ENCODE assay signal across 31 cellular contexts in the genomic region with DNA sequence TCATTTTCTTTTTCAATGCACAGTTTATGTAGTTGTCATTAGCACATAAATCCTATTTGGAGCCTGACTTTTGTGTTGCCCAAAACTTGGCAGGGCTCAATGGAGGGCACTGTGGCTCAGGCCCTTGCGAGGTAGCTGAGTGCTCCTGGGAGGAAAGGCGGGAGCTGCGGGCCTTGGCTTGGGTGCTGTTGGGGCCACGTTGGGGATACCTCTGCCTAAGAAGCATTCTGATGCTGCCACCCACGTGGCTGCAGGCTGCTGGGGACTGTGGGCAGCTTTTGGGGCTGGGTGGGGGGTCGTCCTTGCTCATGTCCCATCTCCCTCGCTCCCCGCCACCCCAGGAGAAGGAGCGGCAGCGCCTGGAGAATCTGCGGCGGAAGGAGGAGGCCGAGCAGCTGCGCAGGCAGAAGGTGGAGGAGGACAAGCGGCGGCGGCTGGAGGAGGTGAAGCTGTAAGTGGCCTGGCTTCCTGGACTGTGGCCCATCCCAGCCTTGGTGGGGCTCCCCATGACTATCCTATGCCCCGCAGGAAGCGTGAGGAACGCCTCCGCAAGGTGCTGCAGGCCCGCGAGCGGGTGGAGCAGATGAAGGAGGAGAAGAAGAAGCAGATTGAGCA. TPM values are rescaled to one million over a fixed set of nuclear protein-coding genes. Genes with fewer than 3 reads are reported as not detected.
DNase-seq lines count a peak whose midpoint lies in the region; ATAC-seq and TF ChIP-seq lines count a peak whose summit lies in the region.
"Had no signal": no experiment of that assay in that cellular context is flagged by ENCODE, and none has a peak within 500 bp of the region (broad histone marks: within the 10 kb centered on the region; RNA-seq: fewer than 3 reads in every experiment).

No MANE protein-coding gene starts in this region.

- TF ChIP-seq RAD21 in SK-N-SH (IDR thresholded peaks at IDR 0.05; ENCODE audit: low read length) = no peak

- WGBS in SK-N-SH (ENCODE audit: low lambda C conversion rate) = 94% methylated on average over 17 of the region's 24 CpGs
- 97 to 98% methylated on average over 13 to 24 of the region's 24 CpGs for WGBS in endodermal cell (ENCODE audit: insufficient coverage in 1 of 2, insufficient read length in 1 of 2), 2 experiments

- no peaks in the 10 kb centered on the region for H3K4me1 ChIP-seq in SK-N-SH (ENCODE audit: control insufficient read depth in 1 of 2, insufficient read depth in 2 of 2, low read depth in 1 of 2, low read length in 1 of 2)
- no peaks in the 10 kb centered on the region for H3K4me1 ChIP-seq in Peyer's patch
- no peaks in the 10 kb centered on the region for H3K4me1 ChIP-seq in endodermal cell (ENCODE audit: control insufficient read depth, insufficient read depth, low read length)
- H3K4me1 ChIP-seq: ascending aorta had no signal

- H3K27ac Mint-ChIP-seq in endodermal cell = no peak overlapping the region
- H3K27ac Mint-ChIP-seq: activated B cell treated with CpG ODN at 0.5 μM for 24 hours; activated CD8-positive, alpha-beta T cell treated with anti-CD3 and anti-CD28 coated beads, Interleukin-2, amount 10 ng/mL, durations not matched to agents 7 days and 5 days; activated T-cell treated with anti-CD3 and anti-CD28 coated beads, Interleukin-2, amount 50 U/mL, for 72 hours; IgD-negative memory B cell had no signal

- H4K20me1 ChIP-seq in SK-N-SH (ENCODE audit: insufficient read depth) = no peaks in the 10 kb centered on the region

- POLR2A ChIA-PET in SK-N-SH (lab: Yijun Ruan, JAX) = no interaction called here

- H3K4me3 ChIP-seq in SK-N-SH (ENCODE audit: low read depth in 2 of 2, low read length in 1 of 2) = no peak overlapping the region
- H3K4me3 ChIP-seq in Peyer's patch = no peak overlapping the region
- no peak overlapping the region for H3K4me3 ChIP-seq in endodermal cell (ENCODE audit: low read length)
- H3K4me3 ChIP-seq: ascending aorta, heart right ventricle, SK-N-MC, thoracic aorta had no signal

- peak; percentile 10 for DNase-seq in SK-N-SH
- peak in 2 of 3 donors; percentile 2 to 34 for DNase-seq in Peyer's patch
- DNase-seq in endodermal cell = peak; percentile 20
- DNase-seq in stimulated activated CD8-positive, alpha-beta memory T cell treated with anti-CD3 and anti-CD28 coated beads, Interleukin-4, amount 100 ng/mL, for 48 hours = peak; percentile 10
- DNase-seq in OCI-M1 (lab: John Stamatoyannopoulos, UW) = no peak
- no peak for DNase-seq in SKM-1 treated with dmso at 0.1 percent for 144 hours (lab: John Stamatoyannopoulos, UW; ENCODE audit: unreplicated experiment)
- no peak for DNase-seq in RKO (ENCODE audit: low spot score)
- DNase-seq: activated B cell treated with CpG ODN at 0.5 μM for 24 hours; activated CD8-positive, alpha-beta T cell treated with anti-CD3 and anti-CD28 coated beads, Interleukin-2, amount 10 ng/mL, durations not matched to agents 7 days and 5 days; activated naive CD4-positive, alpha-beta T cell treated with anti-CD3 and anti-CD28 coated beads, Interleukin-2, amount 50 U/mL, for 16 hours; activated T-cell treated with anti-CD3 and anti-CD28 coated beads, Interleukin-2, amount 50 U/mL, for 72 hours; caudate nucleus; CD4-positive, CD25-positive, alpha-beta regulatory T cell; heart right ventricle; mesendoderm; NCI-H1105; NCI-H1930; NCI-H526 treated with DMSO at 0.1 percent for 48 hours; right cardiac atrium; RPMI8226; stimulated activated CD4-positive, alpha-beta T cell treated with anti-CD3 and anti-CD28 coated beads, Interleukin-4, amount 100 ng/mL, for 1 hour; stimulated activated naive CD4-positive, alpha-beta T cell had no signal

- H3K4me2 ChIP-seq in SK-N-SH = no peak overlapping the region

- H2AFZ ChIP-seq in SK-N-SH (ENCODE audit: low read depth) = no peak overlapping the region

- no peaks in the 10 kb centered on the region for H3K9me3 Mint-ChIP-seq in endodermal cell
- H3K9me3 Mint-ChIP-seq: activated B cell treated with CpG ODN at 0.5 μM for 24 hours; activated T-cell treated with anti-CD3 and anti-CD28 coated beads, Interleukin-2, amount 50 U/mL, for 72 hours; CD4-positive, CD25-positive, alpha-beta regulatory T cell; IgD-negative memory B cell had no signal

- H3K4me1 Mint-ChIP-seq in endodermal cell = no peaks in the 10 kb centered on the region
- H3K4me1 Mint-ChIP-seq: activated B cell treated with CpG ODN at 0.5 μM for 24 hours had no signal

- no peak for ATAC-seq in SK-N-SH treated with all-trans-retinoic acid at 6 μM for 48 hours
- ATAC-seq: activated CD8-positive, alpha-beta T cell treated with anti-CD3 and anti-CD28 coated beads, Interleukin-2, amount 10 ng/mL, durations not matched to agents 7 days and 5 days; activated T-cell treated with anti-CD3 and anti-CD28 coated beads, Interleukin-2, amount 50 U/mL, for 72 hours; HCT116; heart right ventricle; right cardiac atrium had no signal

- H3K9me3 ChIP-seq in SK-N-SH (no peaks in the 10 kb centered on the region), Peyer's patch (no peaks in the 10 kb centered on the region), endodermal cell (ENCODE audit: control insufficient read depth, low read length) (no peaks in the 10 kb centered on the region)
- H3K9me3 ChIP-seq: ascending aorta, heart right ventricle, thoracic aorta had no signal

- peaks cover 4% of the 10 kb centered on the region; the same call in 1 of the 2 replicates for H3K79me2 ChIP-seq in SK-N-SH (ENCODE audit: insufficient read depth)

- CTCF ChIA-PET in SK-N-SH (lab: Yijun Ruan, JAX) = interaction anchor here (0.7 to 0.8 kb wide), 2 partner anchors 13 to 641 kb away, joined by 3 read pairs; no protein-coding TSS in a partner anchor

- TF ChIP-seq CTCF in SK-N-SH (IDR thresholded peaks at IDR 0.05) (no peak), Peyer's patch (IDR thresholded peaks at IDR 0.05) (no peak), endodermal cell (conservative IDR thresholded peaks at IDR 0.05) (no peak)

- no peaks in the 10 kb centered on the region for H3K27me3 Mint-ChIP-seq in endodermal cell (ENCODE audit: insufficient read depth)
- H3K27me3 Mint-ChIP-seq: activated B cell treated with CpG ODN at 0.5 μM for 24 hours; CD4-positive, CD25-positive, alpha-beta regulatory T cell; IgD-negative memory B cell had no signal

- no peaks in the 10 kb centered on the region for H3F3A ChIP-seq in SK-N-SH (replicated peaks; ENCODE audit: insufficient read depth)

- no peaks in the 10 kb centered on the region for H3K27me3 ChIP-seq in SK-N-SH (ENCODE audit: insufficient read depth)
- H3K27me3 ChIP-seq in Peyer's patch = no peaks in the 10 kb centered on the region
- H3K27me3 ChIP-seq in endodermal cell (ENCODE audit: control insufficient read depth, insufficient read depth, low read length, poor library complexity, severe bottlenecking) = no peaks in the 10 kb centered on the region
- H3K27me3 ChIP-seq: ascending aorta, heart right ventricle had no signal

- H3K36me3 ChIP-seq in SK-N-SH (replicated peaks in 1 of 2; ENCODE audit: control insufficient read depth in 1 of 2, insufficient read depth in 2 of 2, low read length in 1 of 2) (peaks cover 31 to 69% of the 10 kb centered on the region in 2 experiments), Peyer's patch (peaks cover 0 to 85% (median 0%) of the 10 kb centered on the region in 3 donors), endodermal cell (ENCODE audit: control insufficient read depth, insufficient read depth, low read length) (peaks cover 57% of the 10 kb centered on the region)

- H3K9ac ChIP-seq in SK-N-SH (no peak overlapping the region), endodermal cell (ENCODE audit: extremely low read depth, low read length, poor library complexity, severe bottlenecking) (no peak overlapping the region)

- H3K4me3 Mint-ChIP-seq in endodermal cell = no peak overlapping the region
- H3K4me3 Mint-ChIP-seq: activated B cell treated with CpG ODN at 0.5 μM for 24 hours; activated CD8-positive, alpha-beta T cell treated with anti-CD3 and anti-CD28 coated beads, Interleukin-2, amount 10 ng/mL, durations not matched to agents 7 days and 5 days; activated T-cell treated with anti-CD3 and anti-CD28 coated beads, Interleukin-2, amount 50 U/mL, for 72 hours; CD4-positive, CD25-positive, alpha-beta regulatory T cell; IgD-negative memory B cell had no signal

- no peak overlapping the region for H3K27ac ChIP-seq in SK-N-SH (ENCODE audit: low read depth in 2 of 2, low read length in 1 of 2)
- no peak overlapping the region for H3K27ac ChIP-seq in Peyer's patch
- no peak overlapping the region for H3K27ac ChIP-seq in endodermal cell (ENCODE audit: low read depth, low read length)
- H3K27ac ChIP-seq: 22Rv1, ascending aorta, epithelial cell of prostate, heart right ventricle, SK-N-MC, thoracic aorta had no signal

- no peak for TF ChIP-seq POLR2A in Peyer's patch (IDR thresholded peaks at IDR 0.05)

- no peak for TF ChIP-seq EP300 in SK-N-SH (IDR thresholded peaks at IDR 0.05; ENCODE audit: borderline replicate concordance in 1 of 2, low read depth in 1 of 2, low read length in 1 of 2)

- H3K36me3 Mint-ChIP-seq in endodermal cell (ENCODE audit: low read depth) = peaks cover 51% of the 10 kb centered on the region

- no peaks in the 10 kb centered on the region for H3K9me2 ChIP-seq in SK-N-SH

TF ChIP-seq in SK-N-SH, 30 proteins besides CTCF, POLR2A, EP300 and RAD21 (continues in another document):
- TF ChIP-seq TEAD4 (IDR thresholded peaks at IDR 0.05; ENCODE audit: borderline replicate concordance, insufficient read depth) (no peak), MXI1 (IDR thresholded peaks at IDR 0.05; ENCODE audit: low read depth, low read length) (no peak), FOXJ3 (CRISPR knock-in tag; IDR thresholded peaks at IDR 0.05) (no peak), YY1 (IDR thresholded peaks at IDR 0.05; ENCODE audit: low read depth) (no peak)

TF ChIP-seq in SK-N-SH treated with all-trans-retinoic acid at 6 μM for 48 hours, 23 proteins besides CTCF, POLR2A, EP300 and RAD21 (continues in another document):
- no peak for TF ChIP-seq ZNF565 (CRISPR knock-in tag; conservative IDR thresholded peaks at IDR 0.05; ENCODE audit: low read depth)
- no peak for TF ChIP-seq BACH2 (CRISPR knock-in tag; IDR thresholded peaks at IDR 0.05; ENCODE audit: borderline replicate concordance)

RNA-seq across cellular contexts. Expression of a gene that starts 20.9 kb away (rescaled TPM):
- 14.5 and 20.1 TPM in 2 replicates for polyA plus RNA-seq in SK-N-SH (2012; rRNA removed)
- polyA plus RNA-seq in SK-N-SH (2012; cell fraction: cytosol; rRNA removed) = 9.8 and 12.8 TPM in 2 replicates
- 26.7 and 32.6 TPM in 2 replicates for polyA plus RNA-seq in SK-N-SH (2012; cell fraction: nucleus; rRNA removed)
- total RNA-seq in Peyer's patch (100 to 1,000 TPM in 1 of 4 donors, 10 to 100 TPM in 3; 21.4 to 120 (median 31.4) TPM), endodermal cell (100 to 1,000 TPM in 1 of 2 donors, 10 to 100 TPM in 1; 58.1 to 115 TPM)
- 83.6 TPM for polyA plus RNA-seq in endodermal cell (2013, experiment 1 of 2)
- 83.0 TPM for polyA plus RNA-seq in endodermal cell (2013, experiment 2 of 2)

RNA-seq across cellular contexts. Expression of a gene that starts 45.3 kb away (rescaled TPM):
- not detected in 2 replicates for polyA plus RNA-seq in SK-N-SH (2012; rRNA removed)
- polyA plus RNA-seq in SK-N-SH (2012; cell fraction: cytosol; rRNA removed) = not detected in 2 replicates
- polyA plus RNA-seq in SK-N-SH (2012; cell fraction: nucleus; rRNA removed) = not detected in 2 replicates
- total RNA-seq in Peyer's patch = not detected
- not detected for total RNA-seq in endodermal cell
- not detected for polyA plus RNA-seq in endodermal cell (2013, experiment 1 of 2)
- not detected for polyA plus RNA-seq in endodermal cell (2013, experiment 2 of 2)
- total RNA-seq: activated B cell treated with CpG ODN at 0.5 μM for 24 hours; activated CD8-positive, alpha-beta T cell treated with anti-CD3 and anti-CD28 coated beads, Interleukin-2, amount 10 ng/mL, durations not matched to agents 7 days and 5 days; activated T-cell treated with anti-CD3 and anti-CD28 coated beads, Interleukin-2, amount 50 U/mL, for 72 hours; ascending aorta; CD4-positive, CD25-positive, alpha-beta regulatory T cell; heart right ventricle; omental fat pad; right cardiac atrium; thoracic aorta had no signal
- polyA plus RNA-seq: CD4-positive, CD25-positive, alpha-beta regulatory T cell; heart right ventricle; IgD-negative memory B cell; right cardiac atrium had no signal

Comparison
In these comparisons a context has a peak if more than half of its experiments do, and no peak if none do; other contexts are left out.
1. DNase-seq: peak in SK-N-SH (single experiment), Peyer's patch (2 of 3), endodermal cell (single experiment) and stimulated activated CD8-positive, alpha-beta memory T cell treated with anti-CD3 and anti-CD28 coated beads, Interleukin-4, amount 100 ng/mL, for 48 hours (single experiment); none in OCI-M1 (single experiment), SKM-1 treated with dmso at 0.1 percent for 144 hours (single experiment) and RKO (single experiment).